In genomic region chr20:53187402-53187801, GRCh38 we compare ENCODE assay signal across 19 cellular contexts.
"Had no signal": no experiment of that assay in that cellular context is flagged by ENCODE, and none has a peak within 500 bp of the region (broad histone marks: within the 10 kb centered on the region; RNA-seq: fewer than 3 reads in every experiment).

No MANE protein-coding gene starts in this region.

- DNase-seq: activated CD4-positive, alpha-beta memory T cell treated with anti-CD3 and anti-CD28 coated beads, Interleukin-2, amount 10 ng/mL, durations not matched to agents 7 days and 5 days; activated CD4-positive, alpha-beta T cell treated with anti-CD3 and anti-CD28 coated beads for 4 hours; activated effector memory CD4-positive, alpha-beta T cell treated with anti-CD3 and anti-CD28 coated beads, Interleukin-2, amount 50 U/mL, for 16 hours; activated T-cell treated with anti-CD3 and anti-CD28 coated beads, Interleukin-2, amount 50 U/mL, for 48 hours; adrenal gland; hypothalamus; kidney; left ventricle myocardium inferior; right cardiac atrium; stimulated activated CD4-positive, alpha-beta T cell treated with anti-CD3 and anti-CD28 coated beads, Interleukin-2, amount 100 ng/mL, for 24 hours had no signal

- H3K9me3 ChIP-seq: adrenal gland, esophagus muscularis mucosa, left ventricle myocardium inferior, prostate gland had no signal

- H3K4me1 ChIP-seq: adrenal gland, esophagus muscularis mucosa, left ventricle myocardium inferior, prostate gland had no signal

- H3K4me3 ChIP-seq: adrenal gland, esophagus muscularis mucosa, left ventricle myocardium inferior, prostate gland had no signal

- H3K27me3 Mint-ChIP-seq: activated naive CD4-positive, alpha-beta T cell treated with anti-CD3 and anti-CD28 coated beads, Interleukin-2, amount 50 U/mL, for 24 hours had no signal

- H3K4me3 Mint-ChIP-seq: activated CD4-positive, alpha-beta memory T cell treated with anti-CD3 and anti-CD28 coated beads, Interleukin-2, amount 10 ng/mL, durations not matched to agents 7 days and 5 days; activated naive CD4-positive, alpha-beta T cell treated with anti-CD3 and anti-CD28 coated beads, Interleukin-2, amount 50 U/mL, for 24 hours; memory B cell; natural killer cell treated with Interleukin-12 subunit alpha and Interleukin-12 subunit beta and Interleukin-15 and Interleukin-18, amount 100 ng/mL, for 72 hours; stimulated activated effector memory CD8-positive, alpha-beta T cell treated with anti-CD3 and anti-CD28 coated beads, Interleukin-12 subunit alpha, Interleukin-12 subunit beta, amount 100 ng/mL, for 72 hours; WTC11 had no signal

- H3K36me3 ChIP-seq: adrenal gland, esophagus muscularis mucosa, left ventricle myocardium inferior, prostate gland had no signal

- FAIRE-seq: colon, kidney, TTC549 had no signal

- H3K9me3 Mint-ChIP-seq: activated CD4-positive, alpha-beta memory T cell treated with anti-CD3 and anti-CD28 coated beads, Interleukin-2, amount 10 ng/mL, durations not matched to agents 7 days and 5 days; memory B cell; natural killer cell treated with Interleukin-12 subunit alpha and Interleukin-12 subunit beta and Interleukin-15 and Interleukin-18, amount 100 ng/mL, for 72 hours; stimulated activated effector memory CD8-positive, alpha-beta T cell treated with anti-CD3 and anti-CD28 coated beads, Interleukin-12 subunit alpha, Interleukin-12 subunit beta, amount 100 ng/mL, for 72 hours; WTC11 had no signal

- H3K27me3 ChIP-seq: adrenal gland had no signal

- H3K27ac Mint-ChIP-seq: activated CD4-positive, alpha-beta memory T cell treated with anti-CD3 and anti-CD28 coated beads, Interleukin-2, amount 10 ng/mL, durations not matched to agents 7 days and 5 days; memory B cell; natural killer cell treated with Interleukin-12 subunit alpha and Interleukin-12 subunit beta and Interleukin-15 and Interleukin-18, amount 100 ng/mL, for 72 hours; stimulated activated effector memory CD8-positive, alpha-beta T cell treated with anti-CD3 and anti-CD28 coated beads, Interleukin-12 subunit alpha, Interleukin-12 subunit beta, amount 100 ng/mL, for 72 hours; WTC11 had no signal

- H3K36me3 Mint-ChIP-seq: memory B cell; natural killer cell treated with Interleukin-12 subunit alpha and Interleukin-12 subunit beta and Interleukin-15 and Interleukin-18, amount 100 ng/mL, for 72 hours; stimulated activated effector memory CD8-positive, alpha-beta T cell treated with anti-CD3 and anti-CD28 coated beads, Interleukin-12 subunit alpha, Interleukin-12 subunit beta, amount 100 ng/mL, for 72 hours; WTC11 had no signal

- H3K27ac ChIP-seq: adrenal gland, esophagus muscularis mucosa, left ventricle myocardium inferior, prostate gland had no signal

- ATAC-seq: natural killer cell treated with Interleukin-12 subunit alpha and Interleukin-12 subunit beta and Interleukin-15 and Interleukin-18, amount 100 ng/mL, for 72 hours; right cardiac atrium; stimulated activated effector memory CD8-positive, alpha-beta T cell treated with anti-CD3 and anti-CD28 coated beads, Interleukin-12 subunit alpha, Interleukin-12 subunit beta, amount 100 ng/mL, for 72 hours had no signal

- H3K4me1 Mint-ChIP-seq: activated CD4-positive, alpha-beta memory T cell treated with anti-CD3 and anti-CD28 coated beads, Interleukin-2, amount 10 ng/mL, durations not matched to agents 7 days and 5 days; memory B cell; stimulated activated effector memory CD8-positive, alpha-beta T cell treated with anti-CD3 and anti-CD28 coated beads, Interleukin-12 subunit alpha, Interleukin-12 subunit beta, amount 100 ng/mL, for 72 hours had no signal
